Comparison of ENCODE assay signal across 1 cellular context in the genomic region with DNA sequence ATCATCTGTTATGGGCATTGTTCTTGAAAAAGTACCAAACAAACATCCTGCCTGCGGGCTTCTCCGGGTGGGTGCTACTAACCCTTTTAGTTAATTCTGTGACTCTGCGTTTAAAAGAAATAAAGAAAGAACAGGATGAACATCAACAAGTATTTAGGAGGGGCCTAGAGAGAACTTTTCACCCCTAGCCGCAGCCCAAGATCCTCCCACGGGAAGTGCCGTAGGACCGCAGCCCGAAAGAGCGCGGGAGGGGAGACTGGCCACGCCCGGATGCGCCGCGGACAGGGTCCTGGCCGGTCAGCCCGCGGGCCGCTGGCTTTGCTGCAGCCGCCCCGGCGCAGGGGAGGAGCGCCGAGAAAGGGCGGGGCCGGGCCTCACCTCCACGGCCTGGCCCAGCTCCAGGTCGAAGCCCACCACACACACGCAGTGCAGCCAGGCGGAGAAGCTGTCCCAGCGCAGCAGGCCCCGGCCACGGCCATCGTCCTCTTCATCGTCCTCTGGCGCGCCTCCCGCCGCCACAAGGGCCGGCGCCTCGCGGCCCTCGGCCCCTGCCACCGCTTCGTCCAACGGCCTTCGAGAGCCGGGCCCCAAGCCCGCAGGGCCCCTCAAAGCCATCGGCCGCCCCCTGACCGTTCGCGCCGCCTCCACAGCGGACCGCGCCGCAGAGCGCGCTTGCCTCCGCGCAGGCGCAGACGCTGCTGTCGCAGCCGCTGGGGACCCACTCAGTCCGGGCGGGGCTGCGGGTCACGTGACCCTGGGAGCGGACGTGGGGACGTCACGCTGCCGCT.
A peak's percentile ranks its signal among the peaks of the same experiment; 100 is the strongest.
TF ChIP-seq lines count a peak whose summit lies in the region.

A gene with protein sequence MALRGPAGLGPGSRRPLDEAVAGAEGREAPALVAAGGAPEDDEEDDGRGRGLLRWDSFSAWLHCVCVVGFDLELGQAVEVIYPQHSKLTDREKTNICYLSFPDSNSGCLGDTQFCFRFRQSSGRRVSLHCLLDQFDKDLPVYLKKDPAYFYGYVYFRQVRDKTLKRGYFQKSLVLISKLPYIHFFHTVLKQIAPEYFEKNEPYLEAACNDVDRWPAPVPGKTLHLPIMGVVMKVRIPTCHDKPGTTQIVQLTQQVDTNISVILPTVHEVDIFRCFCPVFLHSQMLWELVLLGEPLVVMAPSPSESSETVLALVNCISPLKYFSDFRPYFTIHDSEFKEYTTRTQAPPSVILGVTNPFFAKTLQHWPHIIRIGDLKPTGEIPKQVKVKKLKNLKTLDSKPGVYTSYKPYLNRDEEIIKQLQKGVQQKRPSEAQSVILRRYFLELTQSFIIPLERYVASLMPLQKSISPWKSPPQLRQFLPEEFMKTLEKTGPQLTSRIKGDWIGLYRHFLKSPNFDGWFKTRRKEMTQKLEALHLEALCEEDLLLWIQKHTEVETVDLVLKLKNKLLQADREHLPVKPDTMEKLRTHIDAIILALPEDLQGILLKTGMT (minus strand): TSS at position 674 of the 788 bp plus-strand sequence. CDS start 59 bp downstream, at position 615.

TF ChIP-seq in HepG2, 621 proteins besides CTCF, POLR2A, EP300 and RAD21 (continued from another document):
- TF ChIP-seq, protein P1, sequence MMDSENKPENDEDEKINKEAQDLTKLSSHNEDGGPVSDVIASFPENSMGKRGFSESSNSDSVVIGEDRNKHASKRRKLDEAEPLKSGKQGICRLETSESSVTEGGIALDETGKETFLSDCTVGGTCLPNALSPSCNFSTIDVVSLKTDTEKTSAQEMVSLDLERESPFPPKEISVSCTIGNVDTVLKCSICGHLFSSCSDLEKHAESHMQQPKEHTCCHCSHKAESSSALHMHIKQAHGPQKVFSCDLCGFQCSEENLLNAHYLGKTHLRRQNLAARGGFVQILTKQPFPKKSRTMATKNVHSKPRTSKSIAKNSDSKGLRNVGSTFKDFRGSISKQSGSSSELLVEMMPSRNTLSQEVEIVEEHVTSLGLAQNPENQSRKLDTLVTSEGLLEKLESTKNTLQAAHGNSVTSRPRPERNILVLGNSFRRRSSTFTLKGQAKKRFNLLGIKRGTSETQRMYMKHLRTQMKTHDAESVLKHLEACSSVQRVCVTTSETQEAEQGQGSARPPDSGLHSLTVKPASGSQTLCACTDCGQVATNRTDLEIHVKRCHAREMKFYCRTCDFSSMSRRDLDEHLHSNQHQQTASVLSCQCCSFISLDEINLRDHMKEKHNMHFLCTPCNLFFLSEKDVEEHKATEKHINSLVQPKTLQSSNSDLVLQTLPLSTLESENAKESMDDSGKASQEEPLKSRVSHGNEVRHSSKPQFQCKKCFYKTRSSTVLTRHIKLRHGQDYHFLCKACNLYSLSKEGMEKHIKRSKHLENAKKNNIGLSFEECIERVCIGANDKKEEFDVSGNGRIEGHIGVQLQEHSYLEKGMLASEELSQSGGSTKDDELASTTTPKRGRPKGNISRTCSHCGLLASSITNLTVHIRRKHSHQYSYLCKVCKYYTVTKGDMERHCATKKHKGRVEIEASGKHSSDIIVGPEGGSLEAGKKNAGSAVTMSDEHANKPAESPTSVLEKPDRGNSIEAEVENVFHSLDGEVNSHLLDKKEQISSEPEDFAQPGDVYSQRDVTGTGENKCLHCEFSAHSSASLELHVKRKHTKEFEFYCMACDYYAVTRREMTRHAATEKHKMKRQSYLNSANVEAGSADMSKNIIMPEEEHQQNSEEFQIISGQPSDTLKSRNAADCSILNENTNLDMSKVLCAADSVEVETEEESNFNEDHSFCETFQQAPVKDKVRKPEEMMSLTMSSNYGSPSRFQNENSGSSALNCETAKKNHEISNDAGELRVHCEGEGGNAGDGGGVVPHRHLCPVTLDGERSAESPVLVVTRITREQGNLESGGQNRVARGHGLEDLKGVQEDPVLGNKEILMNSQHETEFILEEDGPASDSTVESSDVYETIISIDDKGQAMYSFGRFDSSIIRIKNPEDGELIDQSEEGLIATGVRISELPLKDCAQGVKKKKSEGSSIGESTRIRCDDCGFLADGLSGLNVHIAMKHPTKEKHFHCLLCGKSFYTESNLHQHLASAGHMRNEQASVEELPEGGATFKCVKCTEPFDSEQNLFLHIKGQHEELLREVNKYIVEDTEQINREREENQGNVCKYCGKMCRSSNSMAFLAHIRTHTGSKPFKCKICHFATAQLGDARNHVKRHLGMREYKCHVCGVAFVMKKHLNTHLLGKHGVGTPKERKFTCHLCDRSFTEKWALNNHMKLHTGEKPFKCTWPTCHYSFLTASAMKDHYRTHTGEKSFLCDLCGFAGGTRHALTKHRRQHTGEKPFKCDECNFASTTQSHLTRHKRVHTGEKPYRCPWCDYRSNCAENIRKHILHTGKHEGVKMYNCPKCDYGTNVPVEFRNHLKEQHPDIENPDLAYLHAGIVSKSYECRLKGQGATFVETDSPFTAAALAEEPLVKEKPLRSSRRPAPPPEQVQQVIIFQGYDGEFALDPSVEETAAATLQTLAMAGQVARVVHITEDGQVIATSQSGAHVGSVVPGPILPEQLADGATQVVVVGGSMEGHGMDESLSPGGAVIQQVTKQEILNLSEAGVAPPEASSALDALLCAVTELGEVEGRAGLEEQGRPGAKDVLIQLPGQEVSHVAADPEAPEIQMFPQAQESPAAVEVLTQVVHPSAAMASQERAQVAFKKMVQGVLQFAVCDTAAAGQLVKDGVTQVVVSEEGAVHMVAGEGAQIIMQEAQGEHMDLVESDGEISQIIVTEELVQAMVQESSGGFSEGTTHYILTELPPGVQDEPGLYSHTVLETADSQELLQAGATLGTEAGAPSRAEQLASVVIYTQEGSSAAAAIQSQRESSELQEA (CRISPR knock-in tag; IDR thresholded peaks at IDR 0.05; ENCODE audit: not compliant biosample characterization) = peak; percentile 98
- TF ChIP-seq PLRG1 (conservative IDR thresholded peaks at IDR 0.05) = no peak
- TF ChIP-seq, protein P2, sequence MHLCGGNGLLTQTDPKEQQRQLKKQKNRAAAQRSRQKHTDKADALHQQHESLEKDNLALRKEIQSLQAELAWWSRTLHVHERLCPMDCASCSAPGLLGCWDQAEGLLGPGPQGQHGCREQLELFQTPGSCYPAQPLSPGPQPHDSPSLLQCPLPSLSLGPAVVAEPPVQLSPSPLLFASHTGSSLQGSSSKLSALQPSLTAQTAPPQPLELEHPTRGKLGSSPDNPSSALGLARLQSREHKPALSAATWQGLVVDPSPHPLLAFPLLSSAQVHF (CRISPR knock-in tag; IDR thresholded peaks at IDR 0.05) = peak; percentile 88
- TF ChIP-seq SP2 (CRISPR knock-in tag; IDR thresholded peaks at IDR 0.05) = 0 out of 2 replicates have a peak, but pooled peaks have one; percentile 33
- TF ChIP-seq, protein P3, sequence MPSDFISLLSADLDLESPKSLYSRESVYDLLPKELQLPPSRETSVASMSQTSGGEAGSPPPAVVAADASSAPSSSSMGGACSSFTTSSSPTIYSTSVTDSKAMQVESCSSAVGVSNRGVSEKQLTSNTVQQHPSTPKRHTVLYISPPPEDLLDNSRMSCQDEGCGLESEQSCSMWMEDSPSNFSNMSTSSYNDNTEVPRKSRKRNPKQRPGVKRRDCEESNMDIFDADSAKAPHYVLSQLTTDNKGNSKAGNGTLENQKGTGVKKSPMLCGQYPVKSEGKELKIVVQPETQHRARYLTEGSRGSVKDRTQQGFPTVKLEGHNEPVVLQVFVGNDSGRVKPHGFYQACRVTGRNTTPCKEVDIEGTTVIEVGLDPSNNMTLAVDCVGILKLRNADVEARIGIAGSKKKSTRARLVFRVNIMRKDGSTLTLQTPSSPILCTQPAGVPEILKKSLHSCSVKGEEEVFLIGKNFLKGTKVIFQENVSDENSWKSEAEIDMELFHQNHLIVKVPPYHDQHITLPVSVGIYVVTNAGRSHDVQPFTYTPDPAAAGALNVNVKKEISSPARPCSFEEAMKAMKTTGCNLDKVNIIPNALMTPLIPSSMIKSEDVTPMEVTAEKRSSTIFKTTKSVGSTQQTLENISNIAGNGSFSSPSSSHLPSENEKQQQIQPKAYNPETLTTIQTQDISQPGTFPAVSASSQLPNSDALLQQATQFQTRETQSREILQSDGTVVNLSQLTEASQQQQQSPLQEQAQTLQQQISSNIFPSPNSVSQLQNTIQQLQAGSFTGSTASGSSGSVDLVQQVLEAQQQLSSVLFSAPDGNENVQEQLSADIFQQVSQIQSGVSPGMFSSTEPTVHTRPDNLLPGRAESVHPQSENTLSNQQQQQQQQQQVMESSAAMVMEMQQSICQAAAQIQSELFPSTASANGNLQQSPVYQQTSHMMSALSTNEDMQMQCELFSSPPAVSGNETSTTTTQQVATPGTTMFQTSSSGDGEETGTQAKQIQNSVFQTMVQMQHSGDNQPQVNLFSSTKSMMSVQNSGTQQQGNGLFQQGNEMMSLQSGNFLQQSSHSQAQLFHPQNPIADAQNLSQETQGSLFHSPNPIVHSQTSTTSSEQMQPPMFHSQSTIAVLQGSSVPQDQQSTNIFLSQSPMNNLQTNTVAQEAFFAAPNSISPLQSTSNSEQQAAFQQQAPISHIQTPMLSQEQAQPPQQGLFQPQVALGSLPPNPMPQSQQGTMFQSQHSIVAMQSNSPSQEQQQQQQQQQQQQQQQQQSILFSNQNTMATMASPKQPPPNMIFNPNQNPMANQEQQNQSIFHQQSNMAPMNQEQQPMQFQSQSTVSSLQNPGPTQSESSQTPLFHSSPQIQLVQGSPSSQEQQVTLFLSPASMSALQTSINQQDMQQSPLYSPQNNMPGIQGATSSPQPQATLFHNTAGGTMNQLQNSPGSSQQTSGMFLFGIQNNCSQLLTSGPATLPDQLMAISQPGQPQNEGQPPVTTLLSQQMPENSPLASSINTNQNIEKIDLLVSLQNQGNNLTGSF (CRISPR knock-in tag; IDR thresholded peaks at IDR 0.05) = peak; percentile 85
- no peak for TF ChIP-seq ZSCAN29 (CRISPR knock-in tag; conservative IDR thresholded peaks at IDR 0.05)
- no peak for TF ChIP-seq ZNF24 (IDR thresholded peaks at IDR 0.05)
- 0 out of 2 replicates have a peak, but pooled peaks have one; percentile 38 for TF ChIP-seq HNRNPUL1 (IDR thresholded peaks at IDR 0.05; ENCODE audit: low read depth, low read length)
- TF ChIP-seq KLF12 (CRISPR knock-in tag; IDR thresholded peaks at IDR 0.05; ENCODE audit: borderline replicate concordance) = peak; percentile 96; the same call in 1 of the 2 replicates
- 0 out of 2 replicates have a peak, but pooled peaks have one; percentile 75 for TF ChIP-seq ZNF34 (CRISPR knock-in tag; IDR thresholded peaks at IDR 0.05; ENCODE audit: borderline replicate concordance)
- TF ChIP-seq NFE2L2 (IDR thresholded peaks at IDR 0.05; ENCODE audit: low read length) = no peak
- no peak for TF ChIP-seq RFX3 (CRISPR knock-in tag; IDR thresholded peaks at IDR 0.05)
- TF ChIP-seq NR3C1 (CRISPR knock-in tag; IDR thresholded peaks at IDR 0.05) = no peak
- TF ChIP-seq, protein P4, sequence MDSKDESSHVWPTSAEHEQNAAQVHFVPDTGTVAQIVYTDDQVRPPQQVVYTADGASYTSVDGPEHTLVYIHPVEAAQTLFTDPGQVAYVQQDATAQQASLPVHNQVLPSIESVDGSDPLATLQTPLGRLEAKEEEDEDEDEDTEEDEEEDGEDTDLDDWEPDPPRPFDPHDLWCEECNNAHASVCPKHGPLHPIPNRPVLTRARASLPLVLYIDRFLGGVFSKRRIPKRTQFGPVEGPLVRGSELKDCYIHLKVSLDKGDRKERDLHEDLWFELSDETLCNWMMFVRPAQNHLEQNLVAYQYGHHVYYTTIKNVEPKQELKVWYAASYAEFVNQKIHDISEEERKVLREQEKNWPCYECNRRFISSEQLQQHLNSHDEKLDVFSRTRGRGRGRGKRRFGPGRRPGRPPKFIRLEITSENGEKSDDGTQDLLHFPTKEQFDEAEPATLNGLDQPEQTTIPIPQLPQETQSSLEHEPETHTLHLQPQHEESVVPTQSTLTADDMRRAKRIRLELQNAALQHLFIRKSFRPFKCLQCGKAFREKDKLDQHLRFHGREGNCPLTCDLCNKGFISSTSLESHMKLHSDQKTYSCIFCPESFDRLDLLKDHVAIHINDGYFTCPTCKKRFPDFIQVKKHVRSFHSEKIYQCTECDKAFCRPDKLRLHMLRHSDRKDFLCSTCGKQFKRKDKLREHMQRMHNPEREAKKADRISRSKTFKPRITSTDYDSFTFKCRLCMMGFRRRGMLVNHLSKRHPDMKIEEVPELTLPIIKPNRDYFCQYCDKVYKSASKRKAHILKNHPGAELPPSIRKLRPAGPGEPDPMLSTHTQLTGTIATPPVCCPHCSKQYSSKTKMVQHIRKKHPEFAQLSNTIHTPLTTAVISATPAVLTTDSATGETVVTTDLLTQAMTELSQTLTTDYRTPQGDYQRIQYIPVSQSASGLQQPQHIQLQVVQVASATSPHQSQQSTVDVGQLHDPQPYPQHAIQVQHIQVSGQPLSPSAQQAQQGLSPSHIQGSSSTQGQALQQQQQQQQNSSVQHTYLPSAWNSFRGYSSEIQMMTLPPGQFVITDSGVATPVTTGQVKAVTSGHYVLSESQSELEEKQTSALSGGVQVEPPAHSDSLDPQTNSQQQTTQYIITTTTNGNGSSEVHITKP (CRISPR knock-in tag; IDR thresholded peaks at IDR 0.05; ENCODE audit: low read depth) = no peak
- no peak for TF ChIP-seq ZNF367 (CRISPR knock-in tag; IDR thresholded peaks at IDR 0.05; ENCODE audit: borderline replicate concordance)
- no peak; the same call in 1 of the 2 replicates for TF ChIP-seq ONECUT2 (CRISPR knock-in tag; IDR thresholded peaks at IDR 0.05)
- TF ChIP-seq HHEX (CRISPR knock-in tag; IDR thresholded peaks at IDR 0.05) = no peak
- TF ChIP-seq, protein P5, sequence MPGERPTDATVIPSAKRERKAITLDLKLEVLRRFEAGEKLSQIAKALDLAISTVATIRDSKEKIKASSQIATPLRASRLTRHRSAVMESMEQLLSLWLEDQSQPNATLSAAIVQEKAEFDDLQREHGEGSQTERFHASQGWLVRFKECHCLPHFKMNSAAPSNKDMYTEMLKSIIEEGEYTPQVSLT (CRISPR knock-in tag; IDR thresholded peaks at IDR 0.05; ENCODE audit: borderline replicate concordance, low read depth) = no peak
TF ChIP-seq in HepG2: peak in this region for 311.
